Comparison of ENCODE assay signal across 1 cellular context in the genomic region with DNA sequence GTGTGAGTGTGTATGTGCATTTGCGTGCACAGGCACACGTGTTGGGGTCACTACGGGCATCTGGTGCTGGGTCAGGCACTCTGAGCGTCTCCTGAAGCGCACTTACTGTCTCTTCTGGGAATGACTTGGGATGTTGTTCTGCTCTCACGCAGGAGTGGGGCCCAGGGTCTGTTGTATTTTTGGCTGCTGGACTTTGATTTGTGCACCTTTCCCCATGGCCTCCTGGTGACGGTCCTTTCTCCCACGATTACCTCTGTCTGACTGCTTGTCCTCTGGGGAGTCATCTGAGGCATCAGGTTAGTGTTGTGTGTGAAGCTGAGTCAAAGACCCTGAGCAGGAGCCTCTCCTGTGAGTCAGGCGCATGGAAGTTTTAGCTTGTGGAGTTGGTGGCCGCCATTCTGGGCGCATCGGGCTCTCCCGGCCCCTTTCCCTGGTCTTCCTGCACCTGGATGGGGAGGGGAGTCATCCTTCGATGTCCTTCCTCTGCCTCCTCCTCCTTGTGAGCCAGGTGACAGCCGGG.
TF ChIP-seq lines count a peak whose summit lies in the region.

No MANE protein-coding gene starts in this region.

TF ChIP-seq in IMR-90, 13 proteins besides CTCF, POLR2A, EP300 and RAD21 (continued from another document):
- TF ChIP-seq CHD1 (IDR thresholded peaks at IDR 0.05; ENCODE audit: low read depth, low read length): no peak
- no peak for TF ChIP-seq NFE2L2 (IDR thresholded peaks at IDR 0.05; ENCODE audit: low read depth, low read length)
